20 cellular contexts compared by ENCODE assay signal in genomic region chr16:19812986-19813385, GRCh38.
"Had no signal": no experiment of that assay in that cellular context is flagged by ENCODE, and none has a peak within 500 bp of the region (broad histone marks: within the 10 kb centered on the region; RNA-seq: fewer than 3 reads in every experiment).

No MANE protein-coding gene starts in this region.

- H2AFZ ChIP-seq: hepatocyte had no signal

- H3K27ac ChIP-seq: coronary artery, hepatocyte, suprapubic skin, thyroid gland, upper lobe of left lung, uterus had no signal

- H3K27ac Mint-ChIP-seq: endodermal cell; naive thymus-derived CD4-positive, alpha-beta T cell; nephron progenitor cell had no signal

- ATAC-seq: left cardiac atrium; left ventricle myocardium superior; naive thymus-derived CD4-positive, alpha-beta T cell had no signal

- H3K4me2 ChIP-seq: hepatocyte had no signal

- H3K79me2 ChIP-seq: hepatocyte had no signal

- H3K4me3 Mint-ChIP-seq: endodermal cell; naive thymus-derived CD4-positive, alpha-beta T cell; nephron progenitor cell had no signal

- DNase-seq: effector CD4-positive, alpha-beta T cell; endodermal cell; foreskin melanocyte; head of caudate nucleus; kidney; left cardiac atrium; left ventricle myocardium superior; mesendoderm; naive thymus-derived CD4-positive, alpha-beta T cell; nephron progenitor cell; small intestine; stimulated activated CD4-positive, alpha-beta T cell treated with anti-CD3 and anti-CD28 coated beads, Interleukin-2, amount 100 ng/mL, for 48 hours; stimulated activated naive CD4-positive, alpha-beta T cell treated with Interleukin-2 at 50 U/mL for 16 hours; thyroid gland; upper lobe of left lung; uterus had no signal

- FAIRE-seq: kidney, small intestine had no signal

- H3K4me1 ChIP-seq: suprapubic skin, uterus had no signal

- H3K36me3 ChIP-seq: suprapubic skin, thyroid gland, upper lobe of left lung, uterus had no signal

- H3K27me3 ChIP-seq: hepatocyte, suprapubic skin, thyroid gland, upper lobe of left lung, uterus had no signal

- H3K4me1 Mint-ChIP-seq: nephron progenitor cell had no signal

- H3K9me3 ChIP-seq: suprapubic skin, thyroid gland, upper lobe of left lung, uterus had no signal

- H3K4me3 ChIP-seq: coronary artery, hepatocyte, lung, suprapubic skin, thyroid gland, upper lobe of left lung, uterus had no signal
